ENCODE assay signal across 9 cellular contexts in genomic region chr15:88982304-88982945, GRCh38.
DNase-seq lines count a peak whose midpoint lies in the region; ATAC-seq and TF ChIP-seq lines count a peak whose summit lies in the region.
"Had no signal": no experiment of that assay in that cellular context is flagged by ENCODE, and none has a peak within 500 bp of the region (broad histone marks: within the 10 kb centered on the region; RNA-seq: fewer than 3 reads in every experiment).

No MANE protein-coding gene starts in this region.

- BruUV-seq in PC-3 (replicated peaks; lab: Mats Ljungman, UMichigan) = no TSS peak

- no peak overlapping the region for H3K4me3 Mint-ChIP-seq in CD14-positive monocyte

- H3K4me2 ChIP-seq in PC-3 (ENCODE audit: low read length) = peak overlapping the region; percentile 82

- H3K27me3 Mint-ChIP-seq in CD14-positive monocyte (ENCODE audit: low read depth in 3 of 3) = peaks cover 0 to 4% (median 2%) of the 10 kb centered on the region in 3 donors

- peaks cover 31% of the 10 kb centered on the region for H3K4me1 ChIP-seq in PC-3 (ENCODE audit: insufficient read depth, low read length)

- POLR2A ChIA-PET in PC-3 (lab: Charles Lee; ENCODE audit: unreplicated experiment) = no interaction called here

- peak; percentile 93 for DNase-seq in PC-3
- peak; percentile 31 for DNase-seq in iPS-NIHi11 (ENCODE audit: low spot score)
- DNase-seq in NCI-H2029 treated with DMSO at 0.1 percent for 48 hours (lab: John Stamatoyannopoulos, UW) = no peak
- no peak for DNase-seq in NCI-H524 (lab: John Stamatoyannopoulos, UW)
- DNase-seq in NCI-H1048 (lab: John Stamatoyannopoulos, UW) = no peak
- DNase-seq in CD14-positive monocyte (ENCODE audit: low spot score) = no peak

- H3K27me3 ChIP-seq in PC-3 (ENCODE audit: low read length) = no peaks in the 10 kb centered on the region
- H3K27me3 ChIP-seq: suprapubic skin had no signal

- peak overlapping the region; percentile 50 for H3K9ac ChIP-seq in PC-3 (ENCODE audit: low read length)

- peaks cover 0 to 2% (median 0%) of the 10 kb centered on the region in 7 donors for H3K9me3 Mint-ChIP-seq in CD14-positive monocyte

- TF ChIP-seq CTCF in PC-3 (conservative IDR thresholded peaks at IDR 0.05; ENCODE audit: low read depth, low read length) (no peak), CD14-positive monocyte (IDR thresholded peaks at IDR 0.05) (no peak)

- peak overlapping the region; percentile 85 for H3K27ac ChIP-seq in PC-3 (ENCODE audit: low read length)
- H3K27ac ChIP-seq: suprapubic skin had no signal

- intact Hi-C loops in PC-3 (cut with micrococcal nuclease) = no loop called here
- intact Hi-C loops in CD14-positive monocyte (cut with micrococcal nuclease) = no loop called here

- H3K27ac Mint-ChIP-seq in CD14-positive monocyte = no peak overlapping the region

- H3K36me3 Mint-ChIP-seq in CD14-positive monocyte = no peaks in the 10 kb centered on the region

- H3F3A ChIP-seq in PC-3 (ENCODE audit: low read length, unreplicated experiment) = no peaks in the 10 kb centered on the region

- no peaks in the 10 kb centered on the region for H3K9me2 ChIP-seq in PC-3 (replicated peaks; ENCODE audit: low read length)

- CTCF ChIA-PET in PC-3 (lab: Charles Lee) = no interaction called here

- ATAC-seq in GM18511 (IDR thresholded peaks at IDR 0.05; ENCODE audit: unreplicated experiment) = peak; percentile 99
- ATAC-seq in HG02678 (IDR thresholded peaks at IDR 0.05; ENCODE audit: unreplicated experiment) = peak; percentile 95
- peak; percentile 65 for ATAC-seq in PC-3

- no peaks in the 10 kb centered on the region for H4K20me1 ChIP-seq in PC-3 (ENCODE audit: low read length)

- H3K79me2 ChIP-seq in PC-3 (ENCODE audit: low read length) = no peaks in the 10 kb centered on the region

- H2AFZ ChIP-seq in PC-3 (ENCODE audit: low read length) = 0 out of 2 replicates have a peak overlapping the region, but pooled peaks have one; percentile 27

- no peaks in the 10 kb centered on the region for H3K9me3 ChIP-seq in PC-3 (ENCODE audit: low read length)
- H3K9me3 ChIP-seq: suprapubic skin had no signal

- no peaks in the 10 kb centered on the region for H3K36me3 ChIP-seq in PC-3 (ENCODE audit: low read depth, low read length)
- H3K36me3 ChIP-seq: suprapubic skin had no signal

- H3K4me1 Mint-ChIP-seq in CD14-positive monocyte = no peaks in the 10 kb centered on the region

- H3K4me3 ChIP-seq in PC-3 (ENCODE audit: low read length) = no peak overlapping the region; the same call in 1 of the 2 replicates
- H3K4me3 ChIP-seq: suprapubic skin had no signal

Comparison
In these comparisons a context has a peak if more than half of its experiments do, and no peak if none do; other contexts are left out.
1. DNase-seq: peak in PC-3 (single experiment) and iPS-NIHi11 (single experiment); none in NCI-H2029 treated with DMSO at 0.1 percent for 48 hours (single experiment), NCI-H524 (0 of 2), NCI-H1048 (single experiment) and CD14-positive monocyte (single experiment).
2. Peak in every context shown above with its lines, with median percentiles within 50 percentile points of each other: ATAC-seq.